25 cellular contexts compared by ENCODE assay signal in genomic region chr10:69311309-69311708, GRCh38.
"Had no signal": no experiment of that assay in that cellular context is flagged by ENCODE, and none has a peak within 500 bp of the region (broad histone marks: within the 10 kb centered on the region; RNA-seq: fewer than 3 reads in every experiment).

No MANE protein-coding gene starts in this region.

- H3K4me1 ChIP-seq: ascending aorta, parathyroid adenoma, tibial nerve had no signal

- H3K9me3 ChIP-seq: adrenal gland, ascending aorta, esophagus muscularis mucosa, left lung, tibial nerve had no signal

- H2AFZ ChIP-seq: parathyroid adenoma had no signal

- H3K4me3 ChIP-seq: adrenal gland, ascending aorta, esophagus muscularis mucosa, left lung, lung, tibial nerve had no signal

- H3K27me3 ChIP-seq: adrenal gland, ascending aorta, esophagus muscularis mucosa, left lung, tibial nerve had no signal

- DNase-seq: activated CD4-positive, CD25-positive, alpha-beta regulatory T cell; activated CD8-positive, alpha-beta memory T cell treated with anti-CD3 and anti-CD28 coated beads, Interleukin-2, amount 10 ng/mL, durations not matched to agents 7 days and 5 days; activated CD8-positive, alpha-beta T cell treated with anti-CD3 and anti-CD28 coated beads, Interleukin-2, amount 10 ng/mL, durations not matched to agents 7 days and 5 days; activated effector memory CD4-positive, alpha-beta T cell treated with anti-CD3 and anti-CD28 coated beads, Interleukin-2, amount 50 U/mL, for 16 hours; activated naive CD4-positive, alpha-beta T cell treated with anti-CD3 and anti-CD28 coated beads for 36 hours; activated naive CD8-positive, alpha-beta T cell treated with anti-CD3 and anti-CD28 coated beads for 36 hours; activated T-cell treated with anti-CD3 and anti-CD28 coated beads for 4 hours; adrenal gland; cortex of kidney; foreskin melanocyte; kidney glomerular epithelial cell; left lung; midbrain; naive thymus-derived CD4-positive, alpha-beta T cell; nucleus accumbens; right cardiac atrium; stimulated activated CD4-positive, alpha-beta T cell treated with anti-CD3 and anti-CD28 coated beads, Interleukin-15, amount 100 ng/mL, for 24 hours; stimulated activated CD4-positive, alpha-beta T cell treated with anti-CD3 and anti-CD28 coated beads, Interleukin-2, amount 100 ng/mL, for 24 hours; stimulated activated naive CD4-positive, alpha-beta T cell; T-helper 2 cell had no signal

- H3K36me3 ChIP-seq: adrenal gland, ascending aorta, esophagus muscularis mucosa, left lung, tibial nerve had no signal

- H3K79me2 ChIP-seq: parathyroid adenoma had no signal

- H3K27ac ChIP-seq: adrenal gland, ascending aorta, esophagus muscularis mucosa, left lung, parathyroid adenoma, tibial nerve had no signal

- ATAC-seq: activated CD8-positive, alpha-beta memory T cell treated with anti-CD3 and anti-CD28 coated beads, Interleukin-2, amount 10 ng/mL, durations not matched to agents 7 days and 5 days; activated CD8-positive, alpha-beta T cell treated with anti-CD3 and anti-CD28 coated beads, Interleukin-2, amount 10 ng/mL, durations not matched to agents 7 days and 5 days; left lung; naive thymus-derived CD4-positive, alpha-beta T cell; right cardiac atrium had no signal

- H3K9ac ChIP-seq: parathyroid adenoma had no signal
